In the genomic region with DNA sequence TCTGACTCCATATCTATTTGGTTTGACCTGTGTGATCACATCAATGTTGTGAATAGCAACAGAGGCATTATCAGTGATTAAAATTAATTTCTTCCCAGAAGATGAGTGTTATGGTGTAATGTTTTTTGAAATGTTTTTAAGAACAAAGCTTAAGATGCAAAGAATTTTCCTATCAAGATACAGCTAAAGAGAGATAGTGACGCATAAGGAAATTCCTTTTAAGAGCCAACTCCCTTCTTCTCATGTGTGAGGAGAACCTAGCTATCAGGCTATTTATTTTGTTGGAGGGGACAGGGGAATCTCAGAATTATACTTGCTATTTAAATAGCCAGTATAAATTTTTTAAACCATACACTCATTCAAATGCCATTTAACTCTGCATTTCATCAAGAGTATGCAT, we compare ENCODE assay signal across 26 cellular contexts.
"Had no signal": no experiment of that assay in that cellular context is flagged by ENCODE, and none has a peak within 500 bp of the region (broad histone marks: within the 10 kb centered on the region; RNA-seq: fewer than 3 reads in every experiment).

No MANE protein-coding gene starts in this region.

- H3K4me1 ChIP-seq: gastrocnemius medialis, neural progenitor cell, stomach, thyroid gland had no signal

- H3K4me1 Mint-ChIP-seq: central memory CD8-positive, alpha-beta T cell; naive thymus-derived CD4-positive, alpha-beta T cell; stimulated activated effector memory CD8-positive, alpha-beta T cell treated with anti-CD3 and anti-CD28 coated beads, Interleukin-12 subunit alpha, Interleukin-12 subunit beta, amount 100 ng/mL, for 72 hours had no signal

- DNase-seq: cortex of kidney; effector memory CD8-positive, alpha-beta T cell; foreskin fibroblast; gastrocnemius medialis; heart left ventricle; kidney; mesenchymal stem cell; midbrain; naive thymus-derived CD4-positive, alpha-beta T cell; ovary; sigmoid colon; stimulated activated CD4-positive, alpha-beta T cell treated with anti-CD3 and anti-CD28 coated beads, Interleukin-2, amount 100 ng/mL, for 24 hours; stimulated activated CD4-positive, alpha-beta T cell treated with anti-CD3 and anti-CD28 coated beads, Interleukin-4, amount 100 ng/mL, for 24 hours; stimulated activated naive CD4-positive, alpha-beta T cell treated with Interleukin-2 at 50 U/mL for 16 hours; stomach; thyroid gland had no signal

- H3K9me3 Mint-ChIP-seq: central memory CD8-positive, alpha-beta T cell; effector memory CD8-positive, alpha-beta T cell; naive thymus-derived CD4-positive, alpha-beta T cell; nephron; neural progenitor cell; stimulated activated effector memory CD8-positive, alpha-beta T cell treated with anti-CD3 and anti-CD28 coated beads, Interleukin-12 subunit alpha, Interleukin-12 subunit beta, amount 100 ng/mL, for 72 hours; type B pancreatic cell had no signal

- H2AFZ ChIP-seq: hepatocyte, neural progenitor cell had no signal

- H3K4me3 Mint-ChIP-seq: central memory CD8-positive, alpha-beta T cell; effector memory CD8-positive, alpha-beta T cell; naive thymus-derived CD4-positive, alpha-beta T cell; nephron; neural progenitor cell; stimulated activated effector memory CD8-positive, alpha-beta T cell treated with anti-CD3 and anti-CD28 coated beads, Interleukin-12 subunit alpha, Interleukin-12 subunit beta, amount 100 ng/mL, for 72 hours; type B pancreatic cell had no signal

- ATAC-seq: effector memory CD8-positive, alpha-beta T cell; gastrocnemius medialis; heart left ventricle; left lobe of liver; naive thymus-derived CD4-positive, alpha-beta T cell; stimulated activated effector memory CD8-positive, alpha-beta T cell treated with anti-CD3 and anti-CD28 coated beads, Interleukin-12 subunit alpha, Interleukin-12 subunit beta, amount 100 ng/mL, for 72 hours had no signal

- H3K79me2 ChIP-seq: hepatocyte had no signal

- H3K27me3 Mint-ChIP-seq: progenitor cell of endocrine pancreas had no signal

- H3K36me3 ChIP-seq: gastrocnemius medialis, neural progenitor cell, ovary, right atrium auricular region, sigmoid colon, stomach, thyroid gland had no signal

- H3K4me3 ChIP-seq: gastrocnemius medialis, heart left ventricle, hepatocyte, lung, neural progenitor cell, ovary, right atrium auricular region, sigmoid colon, stomach, thyroid gland had no signal

- H3K27ac Mint-ChIP-seq: effector memory CD8-positive, alpha-beta T cell; naive thymus-derived CD4-positive, alpha-beta T cell; nephron; neural progenitor cell; progenitor cell of endocrine pancreas; stimulated activated effector memory CD8-positive, alpha-beta T cell treated with anti-CD3 and anti-CD28 coated beads, Interleukin-12 subunit alpha, Interleukin-12 subunit beta, amount 100 ng/mL, for 72 hours; type B pancreatic cell had no signal

- H3K9me3 ChIP-seq: gastrocnemius medialis, heart left ventricle, ovary, right atrium auricular region, sigmoid colon, stomach, thyroid gland had no signal

- H3K27ac ChIP-seq: gastrocnemius medialis, hepatocyte, neural progenitor cell, ovary, sigmoid colon, stomach, thyroid gland had no signal

- H3K4me2 ChIP-seq: hepatocyte, neural progenitor cell had no signal

- H3K36me3 Mint-ChIP-seq: naive thymus-derived CD4-positive, alpha-beta T cell; neural progenitor cell; stimulated activated effector memory CD8-positive, alpha-beta T cell treated with anti-CD3 and anti-CD28 coated beads, Interleukin-12 subunit alpha, Interleukin-12 subunit beta, amount 100 ng/mL, for 72 hours; type B pancreatic cell had no signal

- H3K27me3 ChIP-seq: gastrocnemius medialis, heart left ventricle, hepatocyte, neural progenitor cell, ovary, right atrium auricular region, sigmoid colon, thyroid gland had no signal
